ENCODE assay signal across 3 cellular contexts in genomic region chr1:232074265-232074664, GRCh38.
TF ChIP-seq lines count a peak whose summit lies in the region.

No MANE protein-coding gene starts in this region.

TF ChIP-seq in IMR-90, 13 proteins besides CTCF, POLR2A, EP300 and RAD21:
- TF ChIP-seq NFE2L2 (IDR thresholded peaks at IDR 0.05; ENCODE audit: low read depth, low read length): no peak
- TF ChIP-seq BHLHE40 (IDR thresholded peaks at IDR 0.05; ENCODE audit: low read depth, low read length): no peak
- TF ChIP-seq CEBPB (IDR thresholded peaks at IDR 0.05; ENCODE audit: low read depth, low read length): peak; percentile 65; the same call in 1 of the 2 replicates
- no peak for TF ChIP-seq RCOR1 (IDR thresholded peaks at IDR 0.05; ENCODE audit: insufficient replicate concordance, low read length)
- no peak for TF ChIP-seq MXI1 (IDR thresholded peaks at IDR 0.05; ENCODE audit: borderline replicate concordance, low read depth, low read length)
- no peak for TF ChIP-seq FOS (IDR thresholded peaks at IDR 0.05; ENCODE audit: low read depth, low read length)
- no peak for TF ChIP-seq CHD1 (IDR thresholded peaks at IDR 0.05; ENCODE audit: low read depth, low read length)
- TF ChIP-seq SMC3 (IDR thresholded peaks at IDR 0.05; ENCODE audit: low read depth, low read length): no peak

TF ChIP-seq in H1, 55 proteins besides CTCF, POLR2A, EP300 and RAD21:
- TF ChIP-seq NANOG (IDR thresholded peaks at IDR 0.05; ENCODE audit: insufficient read depth, low read depth, low read length, poor library complexity, severe bottlenecking) (no peak), RNF2 (IDR thresholded peaks at IDR 0.05; ENCODE audit: borderline replicate concordance, low read depth, low read length, missing control alignments, poor library complexity, severe bottlenecking) (no peak), KDM1A (IDR thresholded peaks at IDR 0.05; ENCODE audit: borderline replicate concordance, low read length) (no peak)

TF ChIP-seq in SK-N-SH treated with all-trans-retinoic acid at 6 μM for 48 hours, 23 proteins besides CTCF, POLR2A, EP300 and RAD21:
- TF ChIP-seq OSR1 (CRISPR knock-in tag; IDR thresholded peaks at IDR 0.05) (no peak), CSRNP3 (CRISPR knock-in tag; IDR thresholded peaks at IDR 0.05) (no peak), BACH2 (CRISPR knock-in tag; IDR thresholded peaks at IDR 0.05; ENCODE audit: borderline replicate concordance) (no peak), ZC3H10 (CRISPR knock-in tag; IDR thresholded peaks at IDR 0.05) (no peak), PPARA (CRISPR knock-in tag; IDR thresholded peaks at IDR 0.05; ENCODE audit: borderline replicate concordance) (no peak), TCF4 (CRISPR knock-in tag; IDR thresholded peaks at IDR 0.05; ENCODE audit: borderline replicate concordance) (no peak), ZFP30 (CRISPR knock-in tag; IDR thresholded peaks at IDR 0.05) (no peak), PATZ1 (CRISPR knock-in tag; IDR thresholded peaks at IDR 0.05; ENCODE audit: borderline replicate concordance) (no peak), ZFP3 (CRISPR knock-in tag; IDR thresholded peaks at IDR 0.05) (no peak), GLIS3 (CRISPR knock-in tag; IDR thresholded peaks at IDR 0.05) (no peak), ZNF8 (CRISPR knock-in tag; IDR thresholded peaks at IDR 0.05) (no peak), TSHZ2 (CRISPR knock-in tag; IDR thresholded peaks at IDR 0.05) (no peak), RARB (CRISPR knock-in tag; IDR thresholded peaks at IDR 0.05) (no peak)
